9 cellular contexts compared by ENCODE assay signal in genomic region chr21:14762734-14763694, GRCh38.
DNase-seq lines count a peak whose midpoint lies in the region; ATAC-seq, FAIRE-seq and TF ChIP-seq lines count a peak whose summit lies in the region.
"Had no signal": no experiment of that assay in that cellular context is flagged by ENCODE, and none has a peak within 500 bp of the region (broad histone marks: within the 10 kb centered on the region; RNA-seq: fewer than 3 reads in every experiment).

No MANE protein-coding gene starts in this region.

- no TSS peak for BruUV-seq in endothelial cell of umbilical vein (replicated peaks; lab: Mats Ljungman, UMichigan)

- H3K4me1 ChIP-seq in endothelial cell of umbilical vein (ENCODE audit: control insufficient read depth, extremely low read depth, insufficient read depth, low read length), result no peaks in the 10 kb centered on the region

- TF ChIP-seq CTCF in GM12875 (IDR thresholded peaks at IDR 0.05; ENCODE audit: borderline replicate concordance, insufficient read depth, low read depth, low read length) (no peak), endothelial cell of umbilical vein (IDR thresholded peaks at IDR 0.05; ENCODE audit: extremely low read depth in 1 of 2, insufficient read depth in 1 of 2, low read depth in 1 of 2, low read length in 2 of 2) (no peak)

- no peak for TF ChIP-seq POLR2A in endothelial cell of umbilical vein (IDR thresholded peaks at IDR 0.05; ENCODE audit: low read depth, low read length)

- peak overlapping the region; percentile 14 for H2AFZ ChIP-seq in endothelial cell of umbilical vein (ENCODE audit: low read depth, low read length)

- H3K9ac ChIP-seq in endothelial cell of umbilical vein (replicated peaks; ENCODE audit: extremely low read depth, insufficient read depth, low read length), result no peak overlapping the region

- H3K27ac ChIP-seq in KOPT-K1 (ENCODE audit: low read depth, low read length, poor library complexity, severe bottlenecking) (peak overlapping the region; percentile 46), endothelial cell of umbilical vein (ENCODE audit: insufficient read depth, low read depth, low read length) (no peak overlapping the region), temporal lobe (ENCODE audit: low read depth, low read length) (peak overlapping the region; percentile 12)
- H3K27ac ChIP-seq: cardiac muscle cell had no signal

- peak; percentile 8 for DNase-seq in endothelial cell of umbilical vein (ENCODE audit: low read depth, low spot score)
- no peak for DNase-seq in HEK293T (ENCODE audit: extremely low spot score)
- no peak for DNase-seq in cortex of kidney (lab: John Stamatoyannopoulos, UW)
- DNase-seq in NCI-H1930 (lab: John Stamatoyannopoulos, UW), result no peak

- H3K9me1 ChIP-seq in endothelial cell of umbilical vein (replicated peaks; ENCODE audit: control insufficient read depth, extremely low read depth, insufficient read depth, low read length), result no peaks in the 10 kb centered on the region

- H3K9me3 ChIP-seq in KOPT-K1 (ENCODE audit: insufficient read depth, low read length, poor library complexity, severe bottlenecking), result peaks cover 10% of the 10 kb centered on the region
- H3K9me3 ChIP-seq in endothelial cell of umbilical vein (replicated peaks; ENCODE audit: control insufficient read depth, insufficient read depth, low read length), result no peaks in the 10 kb centered on the region

- H3K4me3 ChIP-seq in GM12875 (ENCODE audit: low read depth, low read length) (peak overlapping the region; percentile 32), endothelial cell of umbilical vein (replicated peaks in 1 of 3; ENCODE audit: insufficient read depth in 1 of 3, low read depth in 1 of 3, low read length in 3 of 3) (no peak overlapping the region)
- H3K4me3 ChIP-seq: cardiac muscle cell had no signal

- no peaks in the 10 kb centered on the region for H3K27me3 ChIP-seq in endothelial cell of umbilical vein (ENCODE audit: control insufficient read depth in 2 of 2, insufficient read depth in 2 of 2, low read length in 2 of 2)
- H3K27me3 ChIP-seq: cardiac muscle cell had no signal

- FAIRE-seq in endothelial cell of umbilical vein (lab: Jason Lieb, UNC), result no peak

- dilution Hi-C loops in endothelial cell of umbilical vein (cut with MboI; ENCODE audit: extremely low pct_ligation_motif_present, low sequenced_read_pairs), result no loop called here

- ATAC-seq in GM21529 (IDR thresholded peaks at IDR 0.05; ENCODE audit: unreplicated experiment), result peak; percentile 97

- POLR2A ChIA-PET in endothelial cell of umbilical vein (lab: Charles Lee), result no interaction called here
- POLR2A ChIA-PET in HEK293T (lab: Yijun Ruan, JAX), result no interaction called here

- CTCF ChIA-PET in endothelial cell of umbilical vein (lab: Charles Lee), result interaction anchor here (1.4 kb wide), 1 partner anchor 25 kb away, joined by 5 read pairs; no protein-coding TSS in a partner anchor
- CTCF ChIA-PET in HEK293T (lab: Yijun Ruan, JAX), result interaction anchor here (1.2 kb wide), 1 partner anchor 10 kb away, joined by 3 read pairs; no protein-coding TSS in a partner anchor

- H3K4me2 ChIP-seq in endothelial cell of umbilical vein (ENCODE audit: insufficient read depth, low read length), result no peak overlapping the region

- intact Hi-C loops in endothelial cell of umbilical vein (cut with micrococcal nuclease), result no loop called here

- H3K36me3 ChIP-seq in KOPT-K1 (ENCODE audit: insufficient read depth, low read length), result no peaks in the 10 kb centered on the region
- H3K36me3 ChIP-seq in endothelial cell of umbilical vein (ENCODE audit: control insufficient read depth in 2 of 2, extremely low read depth in 1 of 2, insufficient read depth in 2 of 2, low read length in 2 of 2), result no peaks in the 10 kb centered on the region
- H3K36me3 ChIP-seq: cardiac muscle cell had no signal

- no peaks in the 10 kb centered on the region for H4K20me1 ChIP-seq in endothelial cell of umbilical vein (replicated peaks; ENCODE audit: control insufficient read depth, extremely low read depth, insufficient read depth, low read length)

- no peaks in the 10 kb centered on the region for H3K79me2 ChIP-seq in endothelial cell of umbilical vein (ENCODE audit: control insufficient read depth, insufficient read depth, low read length)

TF ChIP-seq in endothelial cell of umbilical vein, 7 proteins besides CTCF, POLR2A, EP300 and RAD21:
- TF ChIP-seq MAX (IDR thresholded peaks at IDR 0.05; ENCODE audit: insufficient read depth, insufficient read length), result no peak
- TF ChIP-seq EZH2 (IDR thresholded peaks at IDR 0.05; ENCODE audit: borderline replicate concordance, low read depth, low read length, severe bottlenecking), result no peak
- no peak for TF ChIP-seq GATA2 (IDR thresholded peaks at IDR 0.05; ENCODE audit: insufficient read depth, insufficient read length, low read depth, low read length)
- no peak for TF ChIP-seq FOS (IDR thresholded peaks at IDR 0.05; ENCODE audit: borderline replicate concordance, insufficient read depth, low read length)
- TF ChIP-seq POLR2AphosphoS5 (IDR thresholded peaks at IDR 0.05; ENCODE audit: insufficient read depth, low read depth, low read length), result no peak
- TF ChIP-seq JUN (IDR thresholded peaks at IDR 0.05; ENCODE audit: borderline replicate concordance, insufficient read depth, insufficient read length, low read depth), result no peak
- TF ChIP-seq MYC (IDR thresholded peaks at IDR 0.05; ENCODE audit: low read depth, low read length), result no peak

TF ChIP-seq in HEK293T, 16 proteins besides CTCF, POLR2A, EP300 and RAD21:
- no peak for TF ChIP-seq L3MBTL2 (conservative IDR thresholded peaks at IDR 0.05)
- TF ChIP-seq TARDBP (IDR thresholded peaks at IDR 0.05), result no peak
- TF ChIP-seq NFRKB (IDR thresholded peaks at IDR 0.05), result no peak
- TF ChIP-seq FOXK2 (IDR thresholded peaks at IDR 0.05), result no peak
- no peak for TF ChIP-seq BHLHE40 (IDR thresholded peaks at IDR 0.05; ENCODE audit: borderline replicate concordance)
- no peak for TF ChIP-seq CTBP1 (IDR thresholded peaks at IDR 0.05; ENCODE audit: borderline replicate concordance)
- TF ChIP-seq ELF4 (IDR thresholded peaks at IDR 0.05), result no peak
